In the genomic region with DNA sequence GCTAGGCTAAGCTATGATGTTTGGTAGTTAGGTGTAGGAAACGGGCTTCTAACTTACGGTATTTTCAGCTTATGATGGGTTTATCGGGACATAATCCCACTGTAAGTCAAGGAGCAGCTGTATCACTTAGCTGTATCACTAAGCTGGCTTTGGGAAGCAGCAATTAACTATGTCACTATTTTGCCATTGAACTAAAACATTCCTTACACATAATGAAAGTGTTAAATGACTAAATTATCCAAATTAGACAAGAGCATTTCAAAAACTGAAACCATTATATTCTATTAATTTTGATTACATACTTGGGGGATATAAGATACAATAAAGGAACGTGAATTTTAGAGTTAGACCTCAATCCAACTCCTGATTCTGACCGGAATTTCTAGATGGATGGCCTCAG, we compare ENCODE assay signal across 16 cellular contexts.
DNase-seq lines count a peak whose midpoint lies in the region; ATAC-seq, FAIRE-seq and TF ChIP-seq lines count a peak whose summit lies in the region.
"Had no signal": no experiment of that assay in that cellular context is flagged by ENCODE, and none has a peak within 500 bp of the region (broad histone marks: within the 10 kb centered on the region; RNA-seq: fewer than 3 reads in every experiment).

No MANE protein-coding gene starts in this region.

- no peak overlapping the region for H3K9ac ChIP-seq in GM12878 (ENCODE audit: control insufficient read depth, insufficient read depth, low read length)

- no peak for TF ChIP-seq CTCF in GM12878 (IDR thresholded peaks at IDR 0.05 in 2 of 3, conservative IDR thresholded peaks at IDR 0.05 in 1 of 3; ENCODE audit: control insufficient read depth in 2 of 3, extremely low read depth in 1 of 3, insufficient read depth in 1 of 3, low read depth in 3 of 3, low read length in 3 of 3)

- H3K4me1 Mint-ChIP-seq in activated CD4-positive, alpha-beta memory T cell treated with anti-CD3 and anti-CD28 coated beads, Interleukin-2, amount 10 ng/mL, durations not matched to agents 7 days and 5 days, result peaks cover 3% of the 10 kb centered on the region

- TF ChIP-seq RAD21 in GM12878 (IDR thresholded peaks at IDR 0.05; ENCODE audit: insufficient read depth, low read depth, low read length), result no peak

- peaks cover 6% of the 10 kb centered on the region; the same call in 1 of the 2 replicates for H3K4me1 ChIP-seq in GM12878 (ENCODE audit: control insufficient read depth, insufficient read depth, low read length)
- H3K4me1 ChIP-seq: A549, BE2C had no signal

- H3K27ac ChIP-seq in GM12878 (ENCODE audit: control insufficient read depth, insufficient read depth), result no peak overlapping the region
- H3K27ac ChIP-seq: A549, C4-2B, HL-60 had no signal

- no peak for FAIRE-seq in GM12878 (lab: Jason Lieb, UNC)
- FAIRE-seq: A549 had no signal

- CTCF ChIA-PET in GM12878 (lab: Yijun Ruan, JAX), result interaction anchor here (2.1 kb wide), 1 partner anchor 57 kb away, joined by 7 read pairs; no protein-coding TSS in a partner anchor
- CTCF ChIA-PET in activated CD4-positive, alpha-beta memory T cell treated with anti-CD3 and anti-CD28 coated beads, Interleukin-2, amount 10 ng/mL, durations not matched to agents 7 days and 5 days (lab: Charles Lee), result interaction anchor here (0.5 kb wide), 1 partner anchor 1845 kb away, joined by 3 read pairs; no protein-coding TSS in a partner anchor

- intact Hi-C loops in GM12878 (cut with micrococcal nuclease; ENCODE audit: unreplicated experiment), result no loop called here

- no peaks in the 10 kb centered on the region for H4K20me1 ChIP-seq in GM12878 (ENCODE audit: control insufficient read depth, insufficient read depth)

- RAD21 ChIA-PET in GM12878 (lab: Charles Lee; ENCODE audit: unreplicated experiment), result no interaction called here

- TF ChIP-seq EP300 in GM12878 (IDR thresholded peaks at IDR 0.05; ENCODE audit: borderline replicate concordance in 1 of 2, control insufficient read depth in 1 of 2, low read depth in 2 of 2, low read length in 2 of 2), result no peak

- H2AFZ ChIP-seq in GM12878 (ENCODE audit: control insufficient read depth, low read depth, low read length), result no peak overlapping the region
- H2AFZ ChIP-seq: GM23338 had no signal

- H3K27ac Mint-ChIP-seq in activated CD4-positive, alpha-beta memory T cell treated with anti-CD3 and anti-CD28 coated beads, Interleukin-2, amount 10 ng/mL, durations not matched to agents 7 days and 5 days, result no peak overlapping the region
- H3K27ac Mint-ChIP-seq: GM23338 had no signal

- H3K36me3 ChIP-seq in GM12878 (ENCODE audit: control insufficient read depth in 2 of 2, insufficient read depth in 2 of 2, low read length in 1 of 2), result no peaks in the 10 kb centered on the region
- H3K36me3 ChIP-seq: BE2C had no signal

- no TSS peak for BruUV-seq in GM12878 (replicated peaks; lab: Mats Ljungman, UMichigan)

- H3K79me2 ChIP-seq in GM12878 (ENCODE audit: control insufficient read depth, insufficient read depth, low read length), result no peaks in the 10 kb centered on the region

- no peaks in the 10 kb centered on the region for H3K27me3 ChIP-seq in GM12878 (replicated peaks in 1 of 2; ENCODE audit: control insufficient read depth in 2 of 2, insufficient read depth in 2 of 2, low read length in 1 of 2)
- H3K27me3 ChIP-seq: BE2C had no signal

- POLR2A ChIA-PET in GM12878 (lab: Charles Lee), result no interaction called here
- POLR2A ChIA-PET in activated CD4-positive, alpha-beta memory T cell treated with anti-CD3 and anti-CD28 coated beads, Interleukin-2, amount 10 ng/mL, durations not matched to agents 7 days and 5 days (lab: Charles Lee), result no interaction called here

- no peak for TF ChIP-seq POLR2A in GM12878 (IDR thresholded peaks at IDR 0.05; ENCODE audit: low read depth, low read length)

- H3K4me2 ChIP-seq in GM12878 (ENCODE audit: control insufficient read depth, insufficient read depth), result no peak overlapping the region
- H3K4me2 ChIP-seq: A549, GM23338 had no signal

- no peak overlapping the region for H3K4me3 ChIP-seq in GM12878
- H3K4me3 ChIP-seq: A549, GM23338 had no signal

- ATAC-seq in GM19035 (IDR thresholded peaks at IDR 0.05; ENCODE audit: unreplicated experiment) (peak; percentile 63), HG03442 (IDR thresholded peaks at IDR 0.05; ENCODE audit: unreplicated experiment) (peak; percentile 36), GM12878 (peak; percentile 40; the same call in 2 of the 3 replicates), GM19023 (IDR thresholded peaks at IDR 0.05; ENCODE audit: unreplicated experiment) (no peak), GM21360 (IDR thresholded peaks at IDR 0.05; ENCODE audit: unreplicated experiment) (no peak)
- ATAC-seq: A549 had no signal

- peaks cover 6% of the 10 kb centered on the region for H3K36me3 Mint-ChIP-seq in activated CD4-positive, alpha-beta memory T cell treated with anti-CD3 and anti-CD28 coated beads, Interleukin-2, amount 10 ng/mL, durations not matched to agents 7 days and 5 days (ENCODE audit: low read depth)

- SMC1A ChIA-PET in GM12878 (lab: Charles Lee; ENCODE audit: uncharacterized antibody, unreplicated experiment), result no interaction called here

- no peak for DNase-seq in GM12878 (ENCODE audit: low read depth, low spot score)
- no peak for DNase-seq in activated CD4-positive, alpha-beta memory T cell treated with anti-CD3 and anti-CD28 coated beads, Interleukin-2, amount 10 ng/mL, durations not matched to agents 7 days and 5 days
- DNase-seq: BE2C; CD4-positive, alpha-beta memory T cell; COR-L47; DND-41; GDM1; H7 had no signal

- no peak overlapping the region for H3K4me3 Mint-ChIP-seq in activated CD4-positive, alpha-beta memory T cell treated with anti-CD3 and anti-CD28 coated beads, Interleukin-2, amount 10 ng/mL, durations not matched to agents 7 days and 5 days
- H3K4me3 Mint-ChIP-seq: CD4-positive, alpha-beta memory T cell; GM23338 had no signal

- in situ Hi-C loops in GM12878 (cut with MboI), result no loop called here

- no peaks in the 10 kb centered on the region for H3K27me3 Mint-ChIP-seq in activated CD4-positive, alpha-beta memory T cell treated with anti-CD3 and anti-CD28 coated beads, Interleukin-2, amount 10 ng/mL, durations not matched to agents 7 days and 5 days
- H3K27me3 Mint-ChIP-seq: CD4-positive, alpha-beta memory T cell had no signal

- no peaks in the 10 kb centered on the region for H3K9me3 ChIP-seq in GM12878 (replicated peaks; ENCODE audit: control insufficient read depth, insufficient read depth, low read length)
- H3K9me3 ChIP-seq: A549, BE2C had no signal

- WGBS in GM12878 (ENCODE audit: insufficient coverage, insufficient replicate concordance, low lambda C conversion rate, missing lambda C conversion rate), result 80% methylated on average over 5 of the region's 5 CpGs

- no peaks in the 10 kb centered on the region for H3K9me3 Mint-ChIP-seq in activated CD4-positive, alpha-beta memory T cell treated with anti-CD3 and anti-CD28 coated beads, Interleukin-2, amount 10 ng/mL, durations not matched to agents 7 days and 5 days
- H3K9me3 Mint-ChIP-seq: CD4-positive, alpha-beta memory T cell; GM23338 had no signal

TF ChIP-seq in GM12878, 131 proteins besides CTCF, POLR2A, EP300 and RAD21 (continues in another document):
- TF ChIP-seq MTA2 (IDR thresholded peaks at IDR 0.05; ENCODE audit: low read depth), result peak; percentile 47; the same call in 1 of the 2 replicates
- TF ChIP-seq SIX5 (IDR thresholded peaks at IDR 0.05; ENCODE audit: low read depth, low read length, severe bottlenecking), result no peak
- TF ChIP-seq ATF2 (IDR thresholded peaks at IDR 0.05; ENCODE audit: low read length), result 0 out of 2 replicates have a peak, but pooled peaks have one; percentile 31
- no peak for TF ChIP-seq TBL1XR1 (IDR thresholded peaks at IDR 0.05; ENCODE audit: low read depth, low read length)
- TF ChIP-seq BCL11A (IDR thresholded peaks at IDR 0.05; ENCODE audit: low read depth, low read length), result peak; percentile 24; the same call in 1 of the 2 replicates
- TF ChIP-seq JUNB (IDR thresholded peaks at IDR 0.05), result peak; percentile 92
- TF ChIP-seq, protein P1, sequence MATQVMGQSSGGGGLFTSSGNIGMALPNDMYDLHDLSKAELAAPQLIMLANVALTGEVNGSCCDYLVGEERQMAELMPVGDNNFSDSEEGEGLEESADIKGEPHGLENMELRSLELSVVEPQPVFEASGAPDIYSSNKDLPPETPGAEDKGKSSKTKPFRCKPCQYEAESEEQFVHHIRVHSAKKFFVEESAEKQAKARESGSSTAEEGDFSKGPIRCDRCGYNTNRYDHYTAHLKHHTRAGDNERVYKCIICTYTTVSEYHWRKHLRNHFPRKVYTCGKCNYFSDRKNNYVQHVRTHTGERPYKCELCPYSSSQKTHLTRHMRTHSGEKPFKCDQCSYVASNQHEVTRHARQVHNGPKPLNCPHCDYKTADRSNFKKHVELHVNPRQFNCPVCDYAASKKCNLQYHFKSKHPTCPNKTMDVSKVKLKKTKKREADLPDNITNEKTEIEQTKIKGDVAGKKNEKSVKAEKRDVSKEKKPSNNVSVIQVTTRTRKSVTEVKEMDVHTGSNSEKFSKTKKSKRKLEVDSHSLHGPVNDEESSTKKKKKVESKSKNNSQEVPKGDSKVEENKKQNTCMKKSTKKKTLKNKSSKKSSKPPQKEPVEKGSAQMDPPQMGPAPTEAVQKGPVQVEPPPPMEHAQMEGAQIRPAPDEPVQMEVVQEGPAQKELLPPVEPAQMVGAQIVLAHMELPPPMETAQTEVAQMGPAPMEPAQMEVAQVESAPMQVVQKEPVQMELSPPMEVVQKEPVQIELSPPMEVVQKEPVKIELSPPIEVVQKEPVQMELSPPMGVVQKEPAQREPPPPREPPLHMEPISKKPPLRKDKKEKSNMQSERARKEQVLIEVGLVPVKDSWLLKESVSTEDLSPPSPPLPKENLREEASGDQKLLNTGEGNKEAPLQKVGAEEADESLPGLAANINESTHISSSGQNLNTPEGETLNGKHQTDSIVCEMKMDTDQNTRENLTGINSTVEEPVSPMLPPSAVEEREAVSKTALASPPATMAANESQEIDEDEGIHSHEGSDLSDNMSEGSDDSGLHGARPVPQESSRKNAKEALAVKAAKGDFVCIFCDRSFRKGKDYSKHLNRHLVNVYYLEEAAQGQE (IDR thresholded peaks at IDR 0.05; ENCODE audit: low read depth, low read length), result no peak

Comparison
In these comparisons a context has a peak if more than half of its experiments do, and no peak if none do; other contexts are left out.
1. ATAC-seq: peak in GM19035 (single experiment), HG03442 (single experiment) and GM12878 (single experiment); none in GM19023 (single experiment) and GM21360 (single experiment).